23 cellular contexts compared by ENCODE assay signal in the genomic region with DNA sequence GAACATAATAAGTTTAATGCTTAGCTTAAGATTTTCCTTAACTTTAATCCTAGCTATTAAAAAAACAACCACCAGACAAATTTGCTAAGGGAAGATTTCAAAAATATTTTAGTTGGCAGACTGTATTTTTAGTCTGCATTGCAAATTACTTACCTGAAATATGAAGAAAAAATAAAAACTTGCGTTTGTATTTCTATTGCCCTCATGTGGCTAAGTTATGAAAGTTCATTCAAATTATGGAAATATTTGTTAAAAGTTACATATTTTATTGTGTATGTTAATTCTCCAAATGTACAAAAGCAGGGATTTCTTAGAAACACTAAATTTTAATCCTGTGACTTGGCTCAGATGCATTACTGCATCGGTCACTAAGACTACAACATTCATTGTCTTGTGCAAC. TPM values are rescaled to one million over a fixed set of nuclear protein-coding genes. Genes with fewer than 3 reads are reported as not detected.
DNase-seq lines count a peak whose midpoint lies in the region; ATAC-seq and TF ChIP-seq lines count a peak whose summit lies in the region.
"Had no signal": no experiment of that assay in that cellular context is flagged by ENCODE, and none has a peak within 500 bp of the region (broad histone marks: within the 10 kb centered on the region; RNA-seq: fewer than 3 reads in every experiment).

No MANE protein-coding gene starts in this region.

- no peak overlapping the region for H3K4me3 ChIP-seq in CD8-positive, alpha-beta T cell (ENCODE audit: low read depth, low read length)
- H3K4me3 ChIP-seq in Karpas-422 (ENCODE audit: low read length) = no peak overlapping the region
- H3K4me3 ChIP-seq: heart left ventricle, lung, skin epidermis had no signal

- peak; percentile 21 for TF ChIP-seq CTCF in CD8-positive, alpha-beta T cell (IDR thresholded peaks at IDR 0.05)
- TF ChIP-seq CTCF in LNCAP (IDR thresholded peaks at IDR 0.05) (peak; percentile 33; the same call in 1 of the 2 replicates), chondrocyte (IDR thresholded peaks at IDR 0.05) (peak; percentile 77), mesothelial cell of epicardium (IDR thresholded peaks at IDR 0.05; ENCODE audit: unreplicated experiment) (peak; percentile 40)

- H2AFZ ChIP-seq in Karpas-422 (ENCODE audit: low read length) = no peak overlapping the region
- H2AFZ ChIP-seq: parathyroid adenoma had no signal

- H3K79me2 ChIP-seq in Karpas-422 (ENCODE audit: low read length) = peaks cover 20% of the 10 kb centered on the region
- H3K79me2 ChIP-seq: parathyroid adenoma had no signal

- no peak overlapping the region for H3K27ac Mint-ChIP-seq in CD8-positive, alpha-beta T cell
- H3K27ac Mint-ChIP-seq in chondrocyte (ENCODE audit: unreplicated experiment) = no peak overlapping the region
- no peak overlapping the region for H3K27ac Mint-ChIP-seq in mesothelial cell of epicardium
- no peak overlapping the region for H3K27ac Mint-ChIP-seq in natural killer cell treated with Interleukin-12 subunit alpha and Interleukin-12 subunit beta and Interleukin-15 and Interleukin-18, amount 100 ng/mL, for 72 hours
- H3K27ac Mint-ChIP-seq: B cell; dendritic cell treated with granulocyte-macrophage colony-stimulating factor and Interleukin-4, amounts not matched to agents 40 ng/mL and 50 ng/mL, for 4 days had no signal

- no peaks in the 10 kb centered on the region for H3K27me3 ChIP-seq in CD8-positive, alpha-beta T cell (ENCODE audit: insufficient read depth, low read length)
- no peaks in the 10 kb centered on the region for H3K27me3 ChIP-seq in Karpas-422 (ENCODE audit: low read length)
- H3K27me3 ChIP-seq: heart left ventricle had no signal

- intact Hi-C loops in CD8-positive, alpha-beta T cell (cut with DNase I, micrococcal nuclease) = no loop called here

- peaks cover 58% of the 10 kb centered on the region for H3K36me3 Mint-ChIP-seq in CD8-positive, alpha-beta T cell
- H3K36me3 Mint-ChIP-seq in chondrocyte (ENCODE audit: low read depth) (peaks cover 16% of the 10 kb centered on the region), mesothelial cell of epicardium (peaks cover 29% of the 10 kb centered on the region)
- H3K36me3 Mint-ChIP-seq in activated T-cell treated with anti-CD3 and anti-CD28 coated beads, Interleukin-2, amount 50 U/mL, for 4 hours (ENCODE audit: insufficient read depth) = peaks cover 30% of the 10 kb centered on the region
- H3K36me3 Mint-ChIP-seq in natural killer cell treated with Interleukin-12 subunit alpha and Interleukin-12 subunit beta and Interleukin-15 and Interleukin-18, amount 100 ng/mL, for 72 hours = peaks cover 20% of the 10 kb centered on the region

- H4K20me1 ChIP-seq in Karpas-422 (ENCODE audit: insufficient read depth, low read depth, low read length) = peaks cover 16% of the 10 kb centered on the region

- no peak for ATAC-seq in CD8-positive, alpha-beta T cell
- no peak for ATAC-seq in activated T-cell treated with anti-CD3 and anti-CD28 coated beads, Interleukin-2, amount 50 U/mL, for 4 hours
- ATAC-seq in natural killer cell treated with Interleukin-12 subunit alpha and Interleukin-12 subunit beta and Interleukin-15 and Interleukin-18, amount 100 ng/mL, for 72 hours = no peak
- ATAC-seq: heart left ventricle had no signal

- H3K9me3 ChIP-seq in CD8-positive, alpha-beta T cell (ENCODE audit: low read length) = no peaks in the 10 kb centered on the region
- no peaks in the 10 kb centered on the region for H3K9me3 ChIP-seq in Karpas-422 (ENCODE audit: low read length)
- H3K9me3 ChIP-seq: heart left ventricle had no signal

- H3K36me3 ChIP-seq in CD8-positive, alpha-beta T cell (ENCODE audit: insufficient read depth, low read length) = peaks cover 4% of the 10 kb centered on the region
- peaks cover 64% of the 10 kb centered on the region for H3K36me3 ChIP-seq in Karpas-422 (ENCODE audit: insufficient read depth, low read length)

- H3K9me2 ChIP-seq in Karpas-422 (replicated peaks; ENCODE audit: insufficient read depth, low read length) = no peaks in the 10 kb centered on the region

- no peaks in the 10 kb centered on the region for H3K4me1 ChIP-seq in CD8-positive, alpha-beta T cell (ENCODE audit: insufficient read depth, low read length)
- H3K4me1 ChIP-seq in Karpas-422 (ENCODE audit: low read length) = no peaks in the 10 kb centered on the region
- H3K4me1 ChIP-seq: heart left ventricle, parathyroid adenoma had no signal

- H3K9me3 Mint-ChIP-seq in CD8-positive, alpha-beta T cell = no peaks in the 10 kb centered on the region
- no peaks in the 10 kb centered on the region for H3K9me3 Mint-ChIP-seq in chondrocyte (ENCODE audit: low read depth)
- H3K9me3 Mint-ChIP-seq in mesothelial cell of epicardium = no peaks in the 10 kb centered on the region
- H3K9me3 Mint-ChIP-seq in activated T-cell treated with anti-CD3 and anti-CD28 coated beads, Interleukin-2, amount 50 U/mL, for 4 hours = no peaks in the 10 kb centered on the region
- no peaks in the 10 kb centered on the region for H3K9me3 Mint-ChIP-seq in natural killer cell treated with Interleukin-12 subunit alpha and Interleukin-12 subunit beta and Interleukin-15 and Interleukin-18, amount 100 ng/mL, for 72 hours
- H3K9me3 Mint-ChIP-seq: dendritic cell treated with granulocyte-macrophage colony-stimulating factor and Interleukin-4, amounts not matched to agents 40 ng/mL and 50 ng/mL, for 4 days had no signal

- no peak overlapping the region for H3K4me3 Mint-ChIP-seq in CD8-positive, alpha-beta T cell
- H3K4me3 Mint-ChIP-seq in chondrocyte (ENCODE audit: unreplicated experiment) (no peak overlapping the region), mesothelial cell of epicardium (no peak overlapping the region)
- H3K4me3 Mint-ChIP-seq in activated T-cell treated with anti-CD3 and anti-CD28 coated beads, Interleukin-2, amount 50 U/mL, for 4 hours = no peak overlapping the region
- H3K4me3 Mint-ChIP-seq in natural killer cell treated with Interleukin-12 subunit alpha and Interleukin-12 subunit beta and Interleukin-15 and Interleukin-18, amount 100 ng/mL, for 72 hours = no peak overlapping the region
- H3K4me3 Mint-ChIP-seq: B cell; dendritic cell treated with granulocyte-macrophage colony-stimulating factor and Interleukin-4, amounts not matched to agents 40 ng/mL and 50 ng/mL, for 4 days had no signal

- no peaks in the 10 kb centered on the region for H3K27me3 Mint-ChIP-seq in CD8-positive, alpha-beta T cell (ENCODE audit: low read depth)
- no peaks in the 10 kb centered on the region for H3K27me3 Mint-ChIP-seq in chondrocyte (ENCODE audit: low read depth)
- H3K27me3 Mint-ChIP-seq in mesothelial cell of epicardium (ENCODE audit: low read depth) = no peaks in the 10 kb centered on the region
- H3K27me3 Mint-ChIP-seq in activated T-cell treated with anti-CD3 and anti-CD28 coated beads, Interleukin-2, amount 50 U/mL, for 4 hours (ENCODE audit: low read depth) = no peaks in the 10 kb centered on the region
- H3K27me3 Mint-ChIP-seq in natural killer cell treated with Interleukin-12 subunit alpha and Interleukin-12 subunit beta and Interleukin-15 and Interleukin-18, amount 100 ng/mL, for 72 hours = no peaks in the 10 kb centered on the region
- H3K27me3 Mint-ChIP-seq: B cell; dendritic cell treated with granulocyte-macrophage colony-stimulating factor and Interleukin-4, amounts not matched to agents 40 ng/mL and 50 ng/mL, for 4 days had no signal

- POLR2A ChIA-PET in CD8-positive, alpha-beta T cell (lab: Charles Lee) = no interaction called here

- H3K4me2 ChIP-seq in Karpas-422 (ENCODE audit: low read depth, low read length, poor library complexity, severe bottlenecking) = no peak overlapping the region

- H3K27ac ChIP-seq in CD8-positive, alpha-beta T cell (ENCODE audit: low read depth, low read length) = no peak overlapping the region
- H3K27ac ChIP-seq in Karpas-422 (ENCODE audit: low read length) = no peak overlapping the region
- H3K27ac ChIP-seq: heart left ventricle, parathyroid adenoma, skin epidermis had no signal

- DNase-seq in CD8-positive, alpha-beta T cell = no peak
- DNase-seq in chondrocyte (ENCODE audit: low spot score) (no peak), mesothelial cell of epicardium (ENCODE audit: low spot score in 2 of 2, unreplicated experiment in 2 of 2) (no peak), Karpas-422 (no peak)
- no peak for DNase-seq in activated T-cell treated with anti-CD3 and anti-CD28 coated beads, Interleukin-2, amount 50 U/mL, for 4 hours
- no peak for DNase-seq in natural killer cell treated with Interleukin-12 subunit alpha and Interleukin-12 subunit beta and Interleukin-15 and Interleukin-18, amount 100 ng/mL, for 72 hours (ENCODE audit: low spot score)
- no peak for DNase-seq in stimulated activated naive CD4-positive, alpha-beta T cell treated with Interleukin-2 at 50 U/mL for 16 hours (lab: John Stamatoyannopoulos, UW)
- DNase-seq: activated CD4-positive, alpha-beta T cell treated with anti-CD3 and anti-CD28 coated beads for 4 hours; activated CD8-positive, alpha-beta memory T cell treated with anti-CD3 and anti-CD28 coated beads, Interleukin-2, amount 50 U/mL, for 4 hours; activated effector memory CD4-positive, alpha-beta T cell treated with anti-CD3 and anti-CD28 coated beads, Interleukin-2, amount 50 U/mL, for 16 hours; erythroblast; heart left ventricle; NCI-H146; NCI-H2227 treated with DMSO at 0.1 percent for 48 hours; NCI-H82; stimulated activated CD4-positive, alpha-beta T cell treated with anti-CD3 and anti-CD28 coated beads, Interleukin-4, amount 100 ng/mL, for 24 hours; substantia nigra had no signal

- H3K9ac ChIP-seq in Karpas-422 (ENCODE audit: low read length) = no peak overlapping the region
- H3K9ac ChIP-seq: parathyroid adenoma had no signal

- H3K4me1 Mint-ChIP-seq in CD8-positive, alpha-beta T cell (ENCODE audit: low read depth) = no peaks in the 10 kb centered on the region
- H3K4me1 Mint-ChIP-seq in chondrocyte (ENCODE audit: low read depth) (peaks cover 5% of the 10 kb centered on the region), mesothelial cell of epicardium (no peaks in the 10 kb centered on the region)
- peaks cover 5% of the 10 kb centered on the region for H3K4me1 Mint-ChIP-seq in activated T-cell treated with anti-CD3 and anti-CD28 coated beads, Interleukin-2, amount 50 U/mL, for 4 hours (ENCODE audit: low read depth)
- H3K4me1 Mint-ChIP-seq in natural killer cell treated with Interleukin-12 subunit alpha and Interleukin-12 subunit beta and Interleukin-15 and Interleukin-18, amount 100 ng/mL, for 72 hours (ENCODE audit: low read depth in 2 of 2) = peaks cover 7 to 8% of the 10 kb centered on the region in 2 donors
- H3K4me1 Mint-ChIP-seq: B cell had no signal

- CTCF ChIA-PET in CD8-positive, alpha-beta T cell (lab: Charles Lee) = interaction anchor here (3.1 kb wide), 1 partner anchor 109 kb away, joined by 11 read pairs; no protein-coding TSS in a partner anchor

RNA-seq across cellular contexts. Expression of a gene that starts 15.0 kb away (rescaled TPM):
- total RNA-seq in CD8-positive, alpha-beta T cell = 10 to 100 TPM; 62.7 to 63.6 TPM
- 105 to 114 TPM (median 109 TPM) in 3 replicates for total RNA-seq in chondrocyte
- 78.3 to 88.0 TPM (median 84.0 TPM) in 3 replicates for total RNA-seq in mesothelial cell of epicardium
- 71.4 and 140 TPM in 2 replicates for total RNA-seq in Karpas-422 (2014; rRNA removed; shearing (Covaris generic); ENCODE audit: low replicate concordance)
- total RNA-seq in activated T-cell treated with anti-CD3 and anti-CD28 coated beads, Interleukin-2, amount 50 U/mL, for 4 hours = 100 to 1,000 TPM; 237 to 250 (median 240) TPM
- total RNA-seq in natural killer cell treated with Interleukin-12 subunit alpha and Interleukin-12 subunit beta and Interleukin-15 and Interleukin-18, amount 100 ng/mL, for 72 hours = 100 to 1,000 TPM; 109 to 150 TPM

RNA-seq across cellular contexts. Expression of a gene that starts 30.8 kb away (rescaled TPM):
- total RNA-seq in CD8-positive, alpha-beta T cell = not detected
- total RNA-seq in chondrocyte (0.51 to 0.79 TPM (median 0.70 TPM) in 3 replicates), mesothelial cell of epicardium (0.22 TPM in 1 of 3 replicates, not detected in the others)
- total RNA-seq in Karpas-422 (2014; rRNA removed; shearing (Covaris generic); ENCODE audit: low replicate concordance) = not detected in 2 replicates
- total RNA-seq in activated T-cell treated with anti-CD3 and anti-CD28 coated beads, Interleukin-2, amount 50 U/mL, for 4 hours = under 1 TPM in 1 of 3 donors, not detected in 2; 0.28 TPM
- not detected for total RNA-seq in natural killer cell treated with Interleukin-12 subunit alpha and Interleukin-12 subunit beta and Interleukin-15 and Interleukin-18, amount 100 ng/mL, for 72 hours
- total RNA-seq: B cell had no signal

RNA-seq across cellular contexts. Expression of a gene that starts 46.8 kb away (rescaled TPM):
- 100 to 1,000 TPM; 107 to 114 TPM for total RNA-seq in CD8-positive, alpha-beta T cell
- total RNA-seq in chondrocyte (55.7 to 59.2 TPM (median 58.1 TPM) in 3 replicates), mesothelial cell of epicardium (61.3 to 69.6 TPM (median 63.2 TPM) in 3 replicates)
- 83.0 and 93.4 TPM in 2 replicates for total RNA-seq in Karpas-422 (2014; rRNA removed; shearing (Covaris generic); ENCODE audit: low replicate concordance)
- 10 to 100 TPM; 55.6 to 66.3 (median 56.3) TPM for total RNA-seq in activated T-cell treated with anti-CD3 and anti-CD28 coated beads, Interleukin-2, amount 50 U/mL, for 4 hours
- total RNA-seq in natural killer cell treated with Interleukin-12 subunit alpha and Interleukin-12 subunit beta and Interleukin-15 and Interleukin-18, amount 100 ng/mL, for 72 hours = 10 to 100 TPM; 66.3 to 70.5 TPM

Comparison
In these comparisons a context has a peak if more than half of its experiments do, and no peak if none do; other contexts are left out.
1. CTCF ChIP-seq: peak in every context shown above with its lines; median percentile 77 in chondrocyte; 40 in mesothelial cell of epicardium; 33 in LNCAP; 21 in CD8-positive, alpha-beta T cell.